20 cellular contexts compared by ENCODE assay signal in genomic region chr18:61335737-61336555, GRCh38. TPM values are rescaled to one million over a fixed set of nuclear protein-coding genes. Genes with fewer than 3 reads are reported as not detected.
DNase-seq lines count a peak whose midpoint lies in the region; ATAC-seq and TF ChIP-seq lines count a peak whose summit lies in the region.
"Had no signal": no experiment of that assay in that cellular context is flagged by ENCODE, and none has a peak within 500 bp of the region (broad histone marks: within the 10 kb centered on the region; RNA-seq: fewer than 3 reads in every experiment).

No MANE protein-coding gene starts in this region.

- peak; percentile 7 for DNase-seq in Daoy (ENCODE audit: low read depth)
- DNase-seq in adipocyte (ENCODE audit: low read depth), result no peak
- peak; percentile 21 for DNase-seq in hepatic stellate cell (ENCODE audit: low spot score)
- peak; percentile 10 for DNase-seq in osteoblast (ENCODE audit: insufficient read length, low spot score, missing footprints)
- no peak for DNase-seq in trophoblast cell
- no peak for DNase-seq in 8988T
- DNase-seq in SIG-M5 treated with dmso at 0.1 percent for 504 hours (lab: John Stamatoyannopoulos, UW; ENCODE audit: unreplicated experiment), result no peak
- DNase-seq: activated CD8-positive, alpha-beta memory T cell treated with anti-CD3 and anti-CD28 coated beads, Interleukin-2, amount 50 U/mL, for 48 hours; activated naive CD4-positive, alpha-beta T cell; GOT3; NCI-H1048; NCI-H748 treated with DMSO at 0.1 percent for 48 hours; stimulated activated CD4-positive, alpha-beta T cell treated with anti-CD3 and anti-CD28 coated beads, Interleukin-4, amount 100 ng/mL, for 1 hour had no signal

- H3K4me1 ChIP-seq in adipocyte (ENCODE audit: control insufficient read depth, insufficient read depth, low read length) (peaks cover 51% of the 10 kb centered on the region), osteoblast (ENCODE audit: insufficient read depth, low read length) (peaks cover 5% of the 10 kb centered on the region), trophoblast cell (ENCODE audit: control insufficient read depth in 1 of 2, insufficient read depth in 2 of 2, low read length in 2 of 2) (peaks cover 5 to 15% of the 10 kb centered on the region in 2 experiments)

- no peaks in the 10 kb centered on the region for H3K9me3 ChIP-seq in adipocyte (ENCODE audit: control insufficient read depth, low read length)
- no peaks in the 10 kb centered on the region for H3K9me3 ChIP-seq in osteoblast (ENCODE audit: low read depth, low read length)
- H3K9me3 ChIP-seq in trophoblast cell (ENCODE audit: insufficient read depth, low read depth, low read length), result no peaks in the 10 kb centered on the region
- H3K9me3 ChIP-seq: esophagus muscularis mucosa, suprapubic skin had no signal

- no peaks in the 10 kb centered on the region for H3K27me3 ChIP-seq in adipocyte (replicated peaks; ENCODE audit: control insufficient read depth, insufficient read depth, low read length)
- H3K27me3 ChIP-seq in osteoblast (ENCODE audit: insufficient read depth, low read length), result peaks cover 45% of the 10 kb centered on the region
- H3K27me3 ChIP-seq in trophoblast cell (ENCODE audit: insufficient read depth, low read length), result peaks cover 14% of the 10 kb centered on the region

- no peak overlapping the region for H4K12ac ChIP-seq in trophoblast cell (ENCODE audit: low read depth, low read length)

- H3K9ac ChIP-seq in adipocyte (ENCODE audit: low read length) (peak overlapping the region; percentile 81), trophoblast cell (ENCODE audit: low read length) (no peak overlapping the region)

- H4K8ac ChIP-seq in trophoblast cell (ENCODE audit: low read depth, low read length), result no peak overlapping the region

- H2BK120ac ChIP-seq in trophoblast cell (ENCODE audit: insufficient read depth, low read length, poor library complexity), result no peak overlapping the region

- no peak overlapping the region for H2AK5ac ChIP-seq in trophoblast cell (ENCODE audit: low read length)

- H2BK12ac ChIP-seq in trophoblast cell (ENCODE audit: low read length), result no peak overlapping the region

- H3K14ac ChIP-seq in trophoblast cell (ENCODE audit: low read length), result no peak overlapping the region

- H3K4me3 ChIP-seq in adipocyte (ENCODE audit: low read length) (peak overlapping the region; percentile 81), osteoblast (ENCODE audit: insufficient read depth, low read length) (peak overlapping the region; percentile 49), trophoblast cell (ENCODE audit: low read depth, low read length) (no peak overlapping the region)
- H3K4me3 ChIP-seq: esophagus muscularis mucosa, K562, suprapubic skin had no signal

- no peaks in the 10 kb centered on the region for H3K79me2 ChIP-seq in osteoblast (ENCODE audit: insufficient read depth, low read length)
- no peaks in the 10 kb centered on the region for H3K79me2 ChIP-seq in trophoblast cell (ENCODE audit: control insufficient read depth, insufficient read depth, low read length, poor library complexity)

- H2AFZ ChIP-seq in osteoblast (ENCODE audit: low read length) (peak overlapping the region; percentile 60), trophoblast cell (ENCODE audit: insufficient read depth, low read length, poor library complexity) (no peak overlapping the region)

- H3K4ac ChIP-seq in trophoblast cell (ENCODE audit: low read depth, low read length), result no peak overlapping the region

- no peak for TF ChIP-seq CTCF in osteoblast (IDR thresholded peaks at IDR 0.05; ENCODE audit: extremely low read depth, low read depth, low read length)

- H3K27ac ChIP-seq in osteoblast (ENCODE audit: low read depth, low read length), result no peak overlapping the region
- no peak overlapping the region for H3K27ac ChIP-seq in trophoblast cell (ENCODE audit: low read depth, low read length)
- H3K27ac ChIP-seq: esophagus muscularis mucosa, suprapubic skin had no signal

- no peak overlapping the region for H4K91ac ChIP-seq in trophoblast cell (ENCODE audit: low read depth, low read length)

- H3K23ac ChIP-seq in trophoblast cell (ENCODE audit: low read length), result no peak overlapping the region

- no CpG with 5 or more reads among the region's 9 CpGs for WGBS in trophoblast cell (ENCODE audit: extremely low coverage, insufficient coverage, insufficient read length)

- ATAC-seq in HG03135 (IDR thresholded peaks at IDR 0.05; ENCODE audit: unreplicated experiment), result no peak
- ATAC-seq: K562, Panc1, SK-N-SH treated with all-trans-retinoic acid at 6 μM for 48 hours had no signal

- H3K4me2 ChIP-seq in osteoblast (ENCODE audit: insufficient read depth, low read length), result peak overlapping the region; percentile 59
- H3K4me2 ChIP-seq in trophoblast cell (ENCODE audit: low read length), result no peak overlapping the region

- H3K79me1 ChIP-seq in trophoblast cell (ENCODE audit: low read length), result no peaks in the 10 kb centered on the region

- no peaks in the 10 kb centered on the region for H3K36me3 ChIP-seq in adipocyte (ENCODE audit: control insufficient read depth, insufficient read depth, low read length, severe bottlenecking)
- H3K36me3 ChIP-seq in osteoblast (ENCODE audit: insufficient read depth, low read length), result no peaks in the 10 kb centered on the region
- no peaks in the 10 kb centered on the region for H3K36me3 ChIP-seq in trophoblast cell (ENCODE audit: control insufficient read depth in 1 of 2, insufficient read depth in 2 of 2, low read length in 2 of 2)
- H3K36me3 ChIP-seq: esophagus muscularis mucosa, suprapubic skin had no signal

- H4K20me1 ChIP-seq in osteoblast (ENCODE audit: insufficient read depth, low read length), result no peaks in the 10 kb centered on the region

- no peak overlapping the region for H2BK5ac ChIP-seq in trophoblast cell (ENCODE audit: low read depth, low read length, poor library complexity)

- H3K18ac ChIP-seq in trophoblast cell (ENCODE audit: low read length), result no peak overlapping the region

RNA-seq across cellular contexts. Expression of gene CDH20, which starts 2.7 kb away (rescaled TPM):
- total RNA-seq in Daoy (2014; rRNA removed; shearing (Covaris generic)), result 0.03 TPM in 1 of 2 replicates, not detected in the other
- total RNA-seq in osteoblast, result not detected in 2 replicates
- polyA plus RNA-seq in trophoblast cell (2013), result 1.7 and 2.0 TPM in 2 replicates
- total RNA-seq: K562 had no signal
- polyA plus RNA-seq: K562, keratinocyte had no signal

Comparison
In these comparisons a context has a peak if more than half of its experiments do, and no peak if none do; other contexts are left out.
1. DNase-seq: peak in Daoy (single experiment), hepatic stellate cell (single experiment) and osteoblast (single experiment); none in adipocyte (single experiment), trophoblast cell (0 of 2), 8988T (single experiment) and SIG-M5 treated with dmso at 0.1 percent for 504 hours (single experiment).